19 cellular contexts compared by ENCODE assay signal in genomic region chr20:51337126-51337805, GRCh38.
DNase-seq lines count a peak whose midpoint lies in the region; ATAC-seq, FAIRE-seq and TF ChIP-seq lines count a peak whose summit lies in the region.
"Had no signal": no experiment of that assay in that cellular context is flagged by ENCODE, and none has a peak within 500 bp of the region (broad histone marks: within the 10 kb centered on the region; RNA-seq: fewer than 3 reads in every experiment).

No MANE protein-coding gene starts in this region.

- WGBS in smooth muscle cell (ENCODE audit: low lambda C conversion rate) = 94% methylated on average over 3 of the region's 3 CpGs

- H2AFZ ChIP-seq in smooth muscle cell (ENCODE audit: low read depth) = no peak overlapping the region

- DNase-seq in bronchial epithelial cell (ENCODE audit: low read depth) = peak; percentile 57
- DNase-seq in smooth muscle cell (lab: John Stamatoyannopoulos, UW; ENCODE audit: unreplicated experiment) = no peak
- DNase-seq in caudate nucleus (lab: John Stamatoyannopoulos, UW) = no peak
- DNase-seq: ACHN, AML-193, H7, KG1, NCI-H187, NCI-H2107, NCI-H510A treated with DMSO at 0.1 percent for 48 hours, NCI-H774, OCI-M1, SHP77 treated with DMSO at 0.1 percent for 48 hours, SK-N-SH had no signal

- H4K20me1 ChIP-seq in BLaER1 (no peaks in the 10 kb centered on the region), smooth muscle cell (ENCODE audit: low read depth) (no peaks in the 10 kb centered on the region)

- H3K9ac ChIP-seq in BLaER1 (no peak overlapping the region), smooth muscle cell (ENCODE audit: low read depth) (no peak overlapping the region)
- H3K9ac ChIP-seq: SK-N-SH had no signal

- H3K4me3 ChIP-seq in BLaER1 (no peak overlapping the region), bronchial epithelial cell (ENCODE audit: low read depth, low read length) (no peak overlapping the region), smooth muscle cell (no peak overlapping the region)

- TF ChIP-seq CTCF in bronchial epithelial cell (IDR thresholded peaks at IDR 0.05; ENCODE audit: insufficient read depth, low read length, severe bottlenecking) (no peak), smooth muscle cell (IDR thresholded peaks at IDR 0.05; ENCODE audit: borderline replicate concordance, insufficient read depth, poor library complexity, severe bottlenecking) (no peak)

- no peaks in the 10 kb centered on the region for H3K27me3 ChIP-seq in BLaER1
- H3K27me3 ChIP-seq in bronchial epithelial cell (ENCODE audit: control insufficient read depth, insufficient read depth, low read length) = no peaks in the 10 kb centered on the region
- H3K27me3 ChIP-seq in smooth muscle cell (ENCODE audit: low read depth) = no peaks in the 10 kb centered on the region

- H3K27ac ChIP-seq in BLaER1 = no peak overlapping the region
- H3K27ac ChIP-seq in smooth muscle cell (ENCODE audit: low read depth) = peak overlapping the region; percentile 97
- H3K27ac ChIP-seq in caudate nucleus (ENCODE audit: low read depth, low read length) = no peak overlapping the region

- ATAC-seq in GM21390 (IDR thresholded peaks at IDR 0.05; ENCODE audit: unreplicated experiment) = no peak
- ATAC-seq in GM18907 (IDR thresholded peaks at IDR 0.05; ENCODE audit: unreplicated experiment) = no peak

- no peak for TF ChIP-seq RAD21 in Ishikawa (IDR thresholded peaks at IDR 0.05; ENCODE audit: low read depth)

- H3K79me2 ChIP-seq in smooth muscle cell (ENCODE audit: low read depth) = no peaks in the 10 kb centered on the region

- H3F3A ChIP-seq in smooth muscle cell (ENCODE audit: low read depth) = peaks cover 7% of the 10 kb centered on the region

- peaks cover 33% of the 10 kb centered on the region for H3K4me1 ChIP-seq in BLaER1
- H3K4me1 ChIP-seq in smooth muscle cell (ENCODE audit: low read depth) = no peaks in the 10 kb centered on the region

- H3K9me3 ChIP-seq in BLaER1 (no peaks in the 10 kb centered on the region), smooth muscle cell (replicated peaks; ENCODE audit: low read depth) (no peaks in the 10 kb centered on the region)
- H3K9me3 ChIP-seq: SK-N-SH had no signal

- FAIRE-seq in bronchial epithelial cell (lab: Jason Lieb, UNC) = no peak
- FAIRE-seq: G401.6 had no signal

- no peak for TF ChIP-seq EP300 in Ishikawa (IDR thresholded peaks at IDR 0.05; ENCODE audit: borderline replicate concordance)

- H3K4me2 ChIP-seq in BLaER1 (0 out of 2 replicates have a peak overlapping the region, but pooled peaks have one; percentile 4), smooth muscle cell (no peak overlapping the region)
- H3K4me2 ChIP-seq: SK-N-SH had no signal

- H3K36me3 ChIP-seq in BLaER1 = no peaks in the 10 kb centered on the region
- H3K36me3 ChIP-seq in bronchial epithelial cell (ENCODE audit: control insufficient read depth, insufficient read depth, low read length) = no peaks in the 10 kb centered on the region
- H3K36me3 ChIP-seq in smooth muscle cell (ENCODE audit: low read depth) = no peaks in the 10 kb centered on the region

TF ChIP-seq in Ishikawa, 13 proteins besides CTCF, POLR2A, EP300 and RAD21:
- TF ChIP-seq TAF1 (IDR thresholded peaks at IDR 0.05; ENCODE audit: low read depth) (no peak), USF1 (IDR thresholded peaks at IDR 0.05) (peak; percentile 62), NFIC (IDR thresholded peaks at IDR 0.05) (no peak), CREB1 (IDR thresholded peaks at IDR 0.05; ENCODE audit: low read depth) (no peak)
